Comparison of ENCODE assay signal across 1 cellular context in the genomic region with DNA sequence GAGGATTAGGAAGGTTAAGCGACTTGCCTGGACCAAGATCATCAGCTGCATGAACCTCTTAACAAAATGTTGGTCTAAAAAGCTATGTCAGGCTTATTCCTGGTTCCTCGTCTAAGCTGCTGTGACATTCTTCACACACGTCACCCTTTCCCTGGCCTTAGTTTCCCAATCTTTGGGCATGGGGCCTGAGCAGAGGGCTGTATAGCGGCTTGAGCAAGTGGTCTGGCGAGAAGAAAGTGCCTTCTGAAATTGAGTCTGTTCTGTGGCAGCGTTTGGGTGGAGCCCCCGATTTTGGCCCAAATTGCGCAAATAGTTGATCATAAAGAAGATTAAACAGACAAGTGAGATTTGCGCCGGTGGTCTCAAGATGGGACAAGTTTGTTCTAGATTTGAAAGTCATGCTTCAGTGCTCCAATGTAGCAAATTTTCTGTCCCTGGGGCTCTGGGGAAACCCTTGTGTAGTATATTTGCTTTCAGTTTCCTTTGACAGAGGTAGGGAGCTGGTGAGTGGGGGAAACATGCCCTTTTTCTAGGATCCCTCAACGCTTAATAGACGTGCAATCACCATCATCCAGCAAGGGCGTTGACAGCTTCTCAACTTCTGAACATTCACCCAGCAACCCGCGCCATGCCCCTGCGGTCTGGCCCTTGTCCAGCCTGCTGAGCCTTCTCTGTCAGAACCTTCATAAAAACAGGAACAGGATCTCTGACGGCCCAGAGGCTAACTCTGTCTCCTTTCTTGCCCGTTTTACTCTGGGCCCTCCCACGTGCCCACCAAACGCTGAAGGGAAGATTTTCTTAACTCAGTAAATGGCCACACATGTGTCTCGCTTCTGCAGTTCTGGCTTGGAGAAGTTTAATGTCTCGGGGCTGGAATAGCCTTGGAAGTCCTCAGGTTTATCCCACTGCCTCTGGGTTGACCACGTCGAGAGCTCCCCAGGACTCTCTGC.
TF ChIP-seq lines count a peak whose summit lies in the region.

No MANE protein-coding gene starts in this region.

TF ChIP-seq in GM12878, 131 proteins besides CTCF, POLR2A, EP300 and RAD21 (continued from another document and continues in another):
- TF ChIP-seq, protein P1, sequence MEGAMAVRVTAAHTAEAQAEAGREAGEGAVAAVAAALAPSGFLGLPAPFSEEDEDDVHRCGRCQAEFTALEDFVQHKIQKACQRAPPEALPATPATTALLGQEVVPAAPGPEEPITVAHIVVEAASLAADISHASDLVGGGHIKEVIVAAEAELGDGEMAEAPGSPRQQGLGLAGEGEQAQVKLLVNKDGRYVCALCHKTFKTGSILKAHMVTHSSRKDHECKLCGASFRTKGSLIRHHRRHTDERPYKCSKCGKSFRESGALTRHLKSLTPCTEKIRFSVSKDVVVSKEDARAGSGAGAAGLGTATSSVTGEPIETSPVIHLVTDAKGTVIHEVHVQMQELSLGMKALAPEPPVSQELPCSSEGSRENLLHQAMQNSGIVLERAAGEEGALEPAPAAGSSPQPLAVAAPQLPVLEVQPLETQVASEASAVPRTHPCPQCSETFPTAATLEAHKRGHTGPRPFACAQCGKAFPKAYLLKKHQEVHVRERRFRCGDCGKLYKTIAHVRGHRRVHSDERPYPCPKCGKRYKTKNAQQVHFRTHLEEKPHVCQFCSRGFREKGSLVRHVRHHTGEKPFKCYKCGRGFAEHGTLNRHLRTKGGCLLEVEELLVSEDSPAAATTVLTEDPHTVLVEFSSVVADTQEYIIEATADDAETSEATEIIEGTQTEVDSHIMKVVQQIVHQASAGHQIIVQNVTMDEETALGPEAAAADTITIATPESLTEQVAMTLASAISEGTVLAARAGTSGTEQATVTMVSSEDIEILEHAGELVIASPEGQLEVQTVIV (IDR thresholded peaks at IDR 0.05; ENCODE audit: borderline replicate concordance, partially characterized antibody) = no peak
- no peak for TF ChIP-seq PRDM15 (CRISPR knock-in tag; IDR thresholded peaks at IDR 0.05)
- TF ChIP-seq IKZF2 (IDR thresholded peaks at IDR 0.05) = peak; percentile 75 to 82
- peak; percentile 77; the same call in 1 of the 2 replicates for TF ChIP-seq ZBTB33 (IDR thresholded peaks at IDR 0.05)
- no peak for TF ChIP-seq CHD4 (IDR thresholded peaks at IDR 0.05)
- peak; percentile 96 for TF ChIP-seq PAX5 (IDR thresholded peaks at IDR 0.05; ENCODE audit: borderline replicate concordance, low read depth, low read length)
- TF ChIP-seq, protein P2, sequence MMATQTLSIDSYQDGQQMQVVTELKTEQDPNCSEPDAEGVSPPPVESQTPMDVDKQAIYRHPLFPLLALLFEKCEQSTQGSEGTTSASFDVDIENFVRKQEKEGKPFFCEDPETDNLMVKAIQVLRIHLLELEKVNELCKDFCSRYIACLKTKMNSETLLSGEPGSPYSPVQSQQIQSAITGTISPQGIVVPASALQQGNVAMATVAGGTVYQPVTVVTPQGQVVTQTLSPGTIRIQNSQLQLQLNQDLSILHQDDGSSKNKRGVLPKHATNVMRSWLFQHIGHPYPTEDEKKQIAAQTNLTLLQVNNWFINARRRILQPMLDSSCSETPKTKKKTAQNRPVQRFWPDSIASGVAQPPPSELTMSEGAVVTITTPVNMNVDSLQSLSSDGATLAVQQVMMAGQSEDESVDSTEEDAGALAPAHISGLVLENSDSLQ (IDR thresholded peaks at IDR 0.05) = peak; percentile 83
- TF ChIP-seq, protein P3, sequence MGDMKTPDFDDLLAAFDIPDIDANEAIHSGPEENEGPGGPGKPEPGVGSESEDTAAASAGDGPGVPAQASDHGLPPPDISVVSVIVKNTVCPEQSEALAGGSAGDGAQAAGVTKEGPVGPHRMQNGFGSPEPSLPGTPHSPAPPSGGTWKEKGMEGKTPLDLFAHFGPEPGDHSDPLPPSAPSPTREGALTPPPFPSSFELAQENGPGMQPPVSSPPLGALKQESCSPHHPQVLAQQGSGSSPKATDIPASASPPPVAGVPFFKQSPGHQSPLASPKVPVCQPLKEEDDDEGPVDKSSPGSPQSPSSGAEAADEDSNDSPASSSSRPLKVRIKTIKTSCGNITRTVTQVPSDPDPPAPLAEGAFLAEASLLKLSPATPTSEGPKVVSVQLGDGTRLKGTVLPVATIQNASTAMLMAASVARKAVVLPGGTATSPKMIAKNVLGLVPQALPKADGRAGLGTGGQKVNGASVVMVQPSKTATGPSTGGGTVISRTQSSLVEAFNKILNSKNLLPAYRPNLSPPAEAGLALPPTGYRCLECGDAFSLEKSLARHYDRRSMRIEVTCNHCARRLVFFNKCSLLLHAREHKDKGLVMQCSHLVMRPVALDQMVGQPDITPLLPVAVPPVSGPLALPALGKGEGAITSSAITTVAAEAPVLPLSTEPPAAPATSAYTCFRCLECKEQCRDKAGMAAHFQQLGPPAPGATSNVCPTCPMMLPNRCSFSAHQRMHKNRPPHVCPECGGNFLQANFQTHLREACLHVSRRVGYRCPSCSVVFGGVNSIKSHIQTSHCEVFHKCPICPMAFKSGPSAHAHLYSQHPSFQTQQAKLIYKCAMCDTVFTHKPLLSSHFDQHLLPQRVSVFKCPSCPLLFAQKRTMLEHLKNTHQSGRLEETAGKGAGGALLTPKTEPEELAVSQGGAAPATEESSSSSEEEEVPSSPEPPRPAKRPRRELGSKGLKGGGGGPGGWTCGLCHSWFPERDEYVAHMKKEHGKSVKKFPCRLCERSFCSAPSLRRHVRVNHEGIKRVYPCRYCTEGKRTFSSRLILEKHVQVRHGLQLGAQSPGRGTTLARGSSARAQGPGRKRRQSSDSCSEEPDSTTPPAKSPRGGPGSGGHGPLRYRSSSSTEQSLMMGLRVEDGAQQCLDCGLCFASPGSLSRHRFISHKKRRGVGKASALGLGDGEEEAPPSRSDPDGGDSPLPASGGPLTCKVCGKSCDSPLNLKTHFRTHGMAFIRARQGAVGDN (IDR thresholded peaks at IDR 0.05) = peak; percentile 92
- TF ChIP-seq, protein P4, sequence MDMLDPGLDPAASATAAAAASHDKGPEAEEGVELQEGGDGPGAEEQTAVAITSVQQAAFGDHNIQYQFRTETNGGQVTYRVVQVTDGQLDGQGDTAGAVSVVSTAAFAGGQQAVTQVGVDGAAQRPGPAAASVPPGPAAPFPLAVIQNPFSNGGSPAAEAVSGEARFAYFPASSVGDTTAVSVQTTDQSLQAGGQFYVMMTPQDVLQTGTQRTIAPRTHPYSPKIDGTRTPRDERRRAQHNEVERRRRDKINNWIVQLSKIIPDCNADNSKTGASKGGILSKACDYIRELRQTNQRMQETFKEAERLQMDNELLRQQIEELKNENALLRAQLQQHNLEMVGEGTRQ (IDR thresholded peaks at IDR 0.05; ENCODE audit: borderline replicate concordance, low read depth, low read length) = no peak; the same call in 1 of the 2 replicates
- TF ChIP-seq CHD2 (IDR thresholded peaks at IDR 0.05; ENCODE audit: borderline replicate concordance, low read depth, low read length) = peak; percentile 28; the same call in 1 of the 2 replicates
- TF ChIP-seq JUNB (IDR thresholded peaks at IDR 0.05) = no peak
- TF ChIP-seq TCF12 (IDR thresholded peaks at IDR 0.05; ENCODE audit: low read depth, low read length) = peak; percentile 8; the same call in 1 of the 2 replicates
- peak; percentile 24; the same call in 1 of the 2 replicates for TF ChIP-seq RB1 (IDR thresholded peaks at IDR 0.05; ENCODE audit: borderline replicate concordance)
- TF ChIP-seq TBL1XR1 (IDR thresholded peaks at IDR 0.05; ENCODE audit: low read depth, low read length) = 0 out of 2 replicates have a peak, but pooled peaks have one; percentile 34
- peak; percentile 83 for TF ChIP-seq NBN (IDR thresholded peaks at IDR 0.05)
- TF ChIP-seq ZBED1 (IDR thresholded peaks at IDR 0.05; ENCODE audit: borderline replicate concordance) = no peak
- no peak for TF ChIP-seq ZNF384 (IDR thresholded peaks at IDR 0.05; ENCODE audit: borderline replicate concordance, low read depth, low read length)
- TF ChIP-seq SMARCA5 (IDR thresholded peaks at IDR 0.05) = peak; percentile 55; the same call in 1 of the 2 replicates
- TF ChIP-seq, protein P5, sequence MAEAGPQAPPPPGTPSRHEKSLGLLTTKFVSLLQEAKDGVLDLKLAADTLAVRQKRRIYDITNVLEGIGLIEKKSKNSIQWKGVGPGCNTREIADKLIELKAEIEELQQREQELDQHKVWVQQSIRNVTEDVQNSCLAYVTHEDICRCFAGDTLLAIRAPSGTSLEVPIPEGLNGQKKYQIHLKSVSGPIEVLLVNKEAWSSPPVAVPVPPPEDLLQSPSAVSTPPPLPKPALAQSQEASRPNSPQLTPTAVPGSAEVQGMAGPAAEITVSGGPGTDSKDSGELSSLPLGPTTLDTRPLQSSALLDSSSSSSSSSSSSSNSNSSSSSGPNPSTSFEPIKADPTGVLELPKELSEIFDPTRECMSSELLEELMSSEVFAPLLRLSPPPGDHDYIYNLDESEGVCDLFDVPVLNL (IDR thresholded peaks at IDR 0.05; ENCODE audit: low read depth, low read length) = no peak
- TF ChIP-seq SUZ12 (IDR thresholded peaks at IDR 0.05; ENCODE audit: unreplicated experiment) = no peak
- TF ChIP-seq RCOR1 (conservative IDR thresholded peaks at IDR 0.05; ENCODE audit: low read depth, low read length) = no peak
- TF ChIP-seq SPI1 (IDR thresholded peaks at IDR 0.05; ENCODE audit: borderline replicate concordance, insufficient read depth, low read depth, low read length) = peak; percentile 94
- TF ChIP-seq BACH1 (IDR thresholded peaks at IDR 0.05; ENCODE audit: borderline replicate concordance) = 0 out of 2 replicates have a peak, but pooled peaks have one; percentile 40
- no peak for TF ChIP-seq BCL3 (IDR thresholded peaks at IDR 0.05; ENCODE audit: borderline replicate concordance, insufficient read depth, low read depth, low read length, poor library complexity, severe bottlenecking)
- TF ChIP-seq CBFB (IDR thresholded peaks at IDR 0.05; ENCODE audit: low read depth) = peak; percentile 46; the same call in 1 of the 2 replicates
- peak; percentile 58; the same call in 1 of the 2 replicates for TF ChIP-seq RAD51 (IDR thresholded peaks at IDR 0.05)
- TF ChIP-seq BRCA1 (IDR thresholded peaks at IDR 0.05; ENCODE audit: low read depth, low read length) = no peak
- peak; percentile 82 for TF ChIP-seq RELB (IDR thresholded peaks at IDR 0.05; ENCODE audit: low read depth)
- TF ChIP-seq RFX5 (IDR thresholded peaks at IDR 0.05; ENCODE audit: low read depth, low read length) = peak; percentile 53; the same call in 1 of the 2 replicates
- TF ChIP-seq MTA3 (IDR thresholded peaks at IDR 0.05; ENCODE audit: borderline replicate concordance, low read length) = no peak
- TF ChIP-seq DPF2 (IDR thresholded peaks at IDR 0.05) = peak; percentile 73
- TF ChIP-seq EGR1 (IDR thresholded peaks at IDR 0.05; ENCODE audit: borderline replicate concordance in 1 of 2, low read depth in 2 of 2, low read length in 2 of 2) = 0 out of 3 replicates have a peak, but pooled peaks of 1 of the 2 experiments have one; percentile 29
- peak; percentile 88 for TF ChIP-seq MEF2B (IDR thresholded peaks at IDR 0.05; ENCODE audit: partially characterized antibody, poor library complexity, severe bottlenecking)
- no peak for TF ChIP-seq NFXL1 (IDR thresholded peaks at IDR 0.05; ENCODE audit: borderline replicate concordance)
- TF ChIP-seq FOXM1 (IDR thresholded peaks at IDR 0.05; ENCODE audit: low read depth, low read length) = no peak
